ENCODE assay signal across 31 cellular contexts in the genomic region with DNA sequence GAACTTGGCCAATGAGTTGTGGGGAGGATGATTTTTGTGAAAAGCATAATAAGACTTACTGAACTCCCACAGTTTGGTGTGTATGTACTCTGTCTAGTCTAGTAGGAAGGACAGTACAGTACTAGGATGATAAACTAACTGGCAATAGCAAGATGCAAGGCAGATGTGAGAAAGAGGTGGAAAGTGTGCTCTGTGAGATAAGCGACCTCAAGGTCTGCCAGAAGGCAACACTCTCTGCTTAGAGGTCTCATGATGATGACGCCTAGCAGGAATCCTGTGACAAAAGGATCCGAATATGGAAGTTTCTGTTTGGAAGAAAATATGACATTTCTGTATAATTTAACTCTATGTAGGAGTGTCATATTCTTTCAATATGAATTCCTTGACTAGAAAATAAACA.
"Had no signal": no experiment of that assay in that cellular context is flagged by ENCODE, and none has a peak within 500 bp of the region (broad histone marks: within the 10 kb centered on the region; RNA-seq: fewer than 3 reads in every experiment).

No MANE protein-coding gene starts in this region.

- H3K4me3 Mint-ChIP-seq: dendritic cell treated with granulocyte-macrophage colony-stimulating factor and Interleukin-4, amounts not matched to agents 40 ng/mL and 50 ng/mL, for 4 days; endodermal cell; memory B cell; mesothelial cell of epicardium; naive B cell; natural killer cell treated with Interleukin-12 subunit alpha and Interleukin-12 subunit beta and Interleukin-15 and Interleukin-18, amount 100 ng/mL, for 72 hours; neural progenitor cell; stimulated activated naive CD8-positive, alpha-beta T cell treated with anti-CD3 and anti-CD28 coated beads, Interleukin-15, amount 100 ng/mL, for 72 hours had no signal

- H3K27ac Mint-ChIP-seq: dendritic cell treated with granulocyte-macrophage colony-stimulating factor and Interleukin-4, amounts not matched to agents 40 ng/mL and 50 ng/mL, for 4 days; endodermal cell; memory B cell; mesothelial cell of epicardium; naive B cell; natural killer cell treated with Interleukin-12 subunit alpha and Interleukin-12 subunit beta and Interleukin-15 and Interleukin-18, amount 100 ng/mL, for 72 hours; neural progenitor cell; progenitor cell of endocrine pancreas; stimulated activated naive CD8-positive, alpha-beta T cell treated with anti-CD3 and anti-CD28 coated beads, Interleukin-15, amount 100 ng/mL, for 72 hours had no signal

- H3K9me3 ChIP-seq: esophagus muscularis mucosa, gastroesophageal sphincter, mucosa of descending colon, right atrium auricular region, suprapubic skin, transverse colon, upper lobe of right lung, vagina had no signal

- H2AFZ ChIP-seq: hepatocyte, neural progenitor cell, parathyroid adenoma had no signal

- H3K79me2 ChIP-seq: hepatocyte, parathyroid adenoma had no signal

- H3K9ac ChIP-seq: neural progenitor cell, parathyroid adenoma had no signal

- H3K4me1 ChIP-seq: esophagus muscularis mucosa, foreskin keratinocyte, gastroesophageal sphincter, heart left ventricle, parathyroid adenoma, right atrium auricular region, suprapubic skin, transverse colon, upper lobe of right lung, vagina had no signal

- H3K4me3 ChIP-seq: esophagus muscularis mucosa, gastroesophageal sphincter, heart left ventricle, hepatocyte, lung, mucosa of descending colon, neural progenitor cell, right atrium auricular region, smooth muscle cell, suprapubic skin, transverse colon, upper lobe of right lung, vagina had no signal

- H3K27me3 Mint-ChIP-seq: dendritic cell treated with granulocyte-macrophage colony-stimulating factor and Interleukin-4, amounts not matched to agents 40 ng/mL and 50 ng/mL, for 4 days; natural killer cell treated with Interleukin-12 subunit alpha and Interleukin-12 subunit beta and Interleukin-15 and Interleukin-18, amount 100 ng/mL, for 72 hours had no signal

- H3K4me2 ChIP-seq: hepatocyte, neural progenitor cell, smooth muscle cell had no signal

- H3K27ac ChIP-seq: epithelial cell of prostate, esophagus muscularis mucosa, foreskin keratinocyte, gastroesophageal sphincter, heart left ventricle, hepatocyte, neural progenitor cell, parathyroid adenoma, suprapubic skin, transverse colon, upper lobe of right lung, vagina had no signal

- H3K4me1 Mint-ChIP-seq: memory B cell; mesothelial cell of epicardium; naive B cell; stimulated activated naive CD8-positive, alpha-beta T cell treated with anti-CD3 and anti-CD28 coated beads, Interleukin-15, amount 100 ng/mL, for 72 hours had no signal

- H3K9me3 Mint-ChIP-seq: mesothelial cell of epicardium, neural progenitor cell had no signal

- DNase-seq: effector CD8-positive, alpha-beta T cell; endodermal cell; foreskin keratinocyte; heart left ventricle; kidney; mucosa of descending colon; naive B cell; stimulated activated CD4-positive, alpha-beta T cell treated with anti-CD3 and anti-CD28 coated beads, Interleukin-12 subunit alpha, Interleukin-12 subunit beta, amount 100 ng/mL, for 4 hours; stimulated activated CD4-positive, alpha-beta T cell treated with anti-CD3 and anti-CD28 coated beads, Interleukin-1b, Interleukin-23, amount 100 ng/mL, for 48 hours; stimulated activated CD4-positive, alpha-beta T cell treated with anti-CD3 and anti-CD28 coated beads, Interleukin-4, amount 100 ng/mL, for 1 hour; stimulated activated CD8-positive, alpha-beta memory T cell treated with anti-CD3 and anti-CD28 coated beads, Interleukin-4, amount 100 ng/mL, for 48 hours; stimulated activated naive CD4-positive, alpha-beta T cell; stimulated activated naive CD8-positive, alpha-beta T cell treated with anti-CD3 and anti-CD28 coated beads, Interleukin-15, amount 100 ng/mL, for 72 hours; transverse colon; upper lobe of right lung had no signal

- H3K27me3 ChIP-seq: foreskin keratinocyte, gastroesophageal sphincter, neural progenitor cell, right atrium auricular region, suprapubic skin, transverse colon, upper lobe of right lung, vagina had no signal

- H3K36me3 ChIP-seq: esophagus muscularis mucosa, gastroesophageal sphincter, heart left ventricle, neural progenitor cell, right atrium auricular region, suprapubic skin, transverse colon, upper lobe of right lung, vagina had no signal

- H3K36me3 Mint-ChIP-seq: memory B cell; mesothelial cell of epicardium; naive B cell; natural killer cell treated with Interleukin-12 subunit alpha and Interleukin-12 subunit beta and Interleukin-15 and Interleukin-18, amount 100 ng/mL, for 72 hours; neural progenitor cell had no signal
